In the genomic region with DNA sequence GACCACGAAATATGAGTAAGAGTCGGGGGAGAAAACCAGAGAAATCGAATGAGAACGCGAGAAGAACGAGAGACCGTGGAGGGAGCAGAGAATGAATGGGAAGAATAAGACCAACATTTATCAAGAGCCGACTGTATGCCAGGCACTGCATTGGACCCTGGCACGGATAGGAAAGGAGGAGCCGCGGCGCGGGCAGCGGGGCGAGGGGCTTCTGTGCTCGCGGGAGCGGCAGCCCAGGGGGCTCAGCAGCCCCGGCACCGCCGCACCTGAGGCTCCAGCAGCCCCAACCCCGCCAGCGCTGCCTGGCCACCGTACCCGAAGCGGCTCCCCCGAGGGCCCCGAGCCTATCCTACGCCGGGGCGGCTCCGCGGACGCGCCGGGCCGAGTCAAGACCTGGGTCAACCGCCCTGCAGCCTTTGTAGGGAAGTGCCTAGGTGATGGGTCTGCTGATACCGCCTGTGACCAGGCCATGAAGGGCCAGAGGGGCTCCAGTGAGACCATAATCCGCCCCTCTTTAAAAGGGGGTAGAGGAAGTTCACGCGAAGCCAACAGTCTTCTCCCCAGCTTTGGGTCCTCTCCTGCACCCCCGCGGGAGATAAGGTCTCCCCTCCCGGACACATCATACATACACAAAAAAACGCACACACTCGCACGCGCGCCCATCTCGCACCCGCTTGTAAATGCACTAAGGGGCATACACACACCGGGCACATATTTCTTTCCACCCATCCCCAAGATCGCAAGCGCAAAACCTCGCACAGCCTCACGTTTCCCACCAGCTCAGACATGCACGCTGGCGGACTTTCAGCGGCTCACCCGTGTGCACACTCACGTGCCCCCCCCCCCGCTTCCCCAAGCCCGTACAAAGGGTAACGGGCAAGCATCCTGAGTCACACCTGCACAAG, we compare ENCODE assay signal across 8 cellular contexts. TPM values are rescaled to one million over a fixed set of nuclear protein-coding genes. Genes with fewer than 3 reads are reported as not detected.
DNase-seq lines count a peak whose midpoint lies in the region; ATAC-seq, FAIRE-seq and TF ChIP-seq lines count a peak whose summit lies in the region.

No MANE protein-coding gene starts in this region.

- peak overlapping the region; percentile 71 for H3K18ac ChIP-seq in H1 (ENCODE audit: extremely low read depth, low read length)

- CTCF ChIA-PET in T-cell (lab: Charles Lee) = interaction anchor here (0.6 to 5.8 kb wide), 23 partner anchors 14 to 243 kb away, joined by 3 to 46 read pairs (median 7); a partner anchor contains a TSS
- CTCF ChIA-PET in H1 (lab: Charles Lee; ENCODE audit: partially characterized antibody) = interaction anchor here (0.6 to 14.0 kb wide), 35 partner anchors 9 to 704 kb away, joined by 3 to 452 read pairs (median 5); a partner anchor contains a TSS

- peak overlapping the region; percentile 78 to 97 (median 84) for H3K4me3 Mint-ChIP-seq in T-cell

- peak overlapping the region in 1 of 4 experiments; percentile 14; a peak in 1 of 7 replicates for H3K9ac ChIP-seq in H1 (replicated peaks in 1 of 4; ENCODE audit: extremely low read depth in 1 of 4, low read depth in 3 of 4, low read length in 3 of 4)

- H2BK5ac ChIP-seq in H1 (ENCODE audit: low read depth, low read length) = no peak overlapping the region

- TF ChIP-seq CTCF in H1 (IDR thresholded peaks at IDR 0.05; ENCODE audit: control extremely low read depth in 1 of 3, insufficient read depth in 1 of 3, low read depth in 1 of 3, low read length in 3 of 3) = no peak

- no peak for TF ChIP-seq EP300 in H1 (IDR thresholded peaks at IDR 0.05; ENCODE audit: borderline replicate concordance in 1 of 2, low read depth in 2 of 2, low read length in 2 of 2)

- peak overlapping the region; percentile 60; the same call in 1 of the 2 replicates for H2AFZ ChIP-seq in H1 (ENCODE audit: low read length)
- H2AFZ ChIP-seq in neuron (ENCODE audit: low read depth, low read length) = no peak overlapping the region

- peaks cover 3% of the 10 kb centered on the region; the same call in 1 of the 2 replicates for H3K79me1 ChIP-seq in H1 (ENCODE audit: low read depth, low read length)

- peaks cover 33 to 46% of the 10 kb centered on the region in 2 donors for H3K27me3 Mint-ChIP-seq in T-cell

- TF ChIP-seq POLR2A in H1 (IDR thresholded peaks at IDR 0.05; ENCODE audit: control extremely low read depth in 1 of 2, low read depth in 2 of 2, low read length in 2 of 2) = no peak

- no peak overlapping the region for H3K23ac ChIP-seq in H1 (ENCODE audit: insufficient read length)

- no peak overlapping the region for H3K56ac ChIP-seq in H1 (replicated peaks; ENCODE audit: insufficient read length, low read depth, low read length)

- H4K8ac ChIP-seq in H1 (ENCODE audit: extremely low read depth, insufficient read depth, low read length) = no peak overlapping the region

- no peak overlapping the region for H3K14ac ChIP-seq in H1 (ENCODE audit: insufficient read length)

- H3K9me3 Mint-ChIP-seq in T-cell = no peaks in the 10 kb centered on the region

- H3K9me3 ChIP-seq in H1 (ENCODE audit: insufficient read depth in 2 of 2, low read depth in 1 of 2, low read length in 1 of 2) (no peaks in the 10 kb centered on the region), neuron (ENCODE audit: low read length) (no peaks in the 10 kb centered on the region)

- peaks cover 0 to 2% of the 10 kb centered on the region in 2 experiments for H4K20me1 ChIP-seq in H1 (replicated peaks in 1 of 2; ENCODE audit: control insufficient read depth in 1 of 2, insufficient read depth in 2 of 2, low read length in 2 of 2)

- no peak overlapping the region for H2AK5ac ChIP-seq in H1 (ENCODE audit: low read depth, low read length)

- H3K36me3 ChIP-seq in H1 (ENCODE audit: control insufficient read depth in 2 of 4, insufficient read depth in 4 of 4, low read length in 3 of 4) (no peaks in the 10 kb centered on the region), neuron (ENCODE audit: insufficient read depth, low read length) (no peaks in the 10 kb centered on the region)

- POLR2A ChIA-PET in T-cell (lab: Charles Lee) (interaction anchor here (0.6 to 0.7 kb wide), 2 partner anchors 119 to 167 kb away, joined by 3 to 4 read pairs; no protein-coding TSS in a partner anchor), H1 (lab: Charles Lee; ENCODE audit: partially characterized antibody) (interaction anchor here (0.7 to 10.5 kb wide), 23 partner anchors 14 to 193 kb away, joined by 3 to 141 read pairs (median 4); a partner anchor contains a TSS)

- no peak overlapping the region for H2BK120ac ChIP-seq in H1 (replicated peaks; ENCODE audit: low read depth, low read length)

- H3K27me3 ChIP-seq in H1 (replicated peaks in 1 of 4; ENCODE audit: control insufficient read depth in 3 of 4, extremely low read depth in 1 of 4, insufficient read depth in 3 of 4, low read length in 3 of 4) (peaks cover 8 to 36% (median 26%) of the 10 kb centered on the region in 4 experiments), neuron (ENCODE audit: insufficient read depth, low read length) (peaks cover 16% of the 10 kb centered on the region)

- no peak overlapping the region for H3K4ac ChIP-seq in H1 (replicated peaks; ENCODE audit: insufficient read length, low read depth, low read length)

- H3K4me2 ChIP-seq in H1 (ENCODE audit: insufficient read depth in 1 of 2, low read depth in 2 of 2, low read length in 2 of 2) = peak overlapping the region; percentile 84 to 99

- no peak for TF ChIP-seq RAD21 in H1 (IDR thresholded peaks at IDR 0.05 in 1 of 2, conservative IDR thresholded peaks at IDR 0.05 in 1 of 2; ENCODE audit: low read depth in 2 of 2, low read length in 2 of 2)

- no peak for FAIRE-seq in H1 (lab: Jason Lieb, UNC)

- H2BK20ac ChIP-seq in H1 (ENCODE audit: low read length) = no peak overlapping the region

- H3K79me2 ChIP-seq in H1 (ENCODE audit: control insufficient read depth in 1 of 2, insufficient read depth in 2 of 2, low read length in 2 of 2) = peaks cover 0 to 21% of the 10 kb centered on the region in 2 experiments; a peak in 2 of 4 replicates

- H3K23me2 ChIP-seq in H1 (ENCODE audit: low read depth, low read length) = peaks cover 24% of the 10 kb centered on the region

- H3K27ac Mint-ChIP-seq in T-cell = peak overlapping the region in 1 of 2 donors; percentile 54

- H2BK15ac ChIP-seq in H1 (ENCODE audit: low read length) = 0 out of 2 replicates have a peak overlapping the region, but pooled peaks have one; percentile 40

- peak overlapping the region; percentile 80; the same call in 1 of the 2 replicates for H2BK12ac ChIP-seq in H1 (ENCODE audit: low read depth, low read length)

- 1% methylated on average over 61 of the region's 65 CpGs; no CpG with 5 or more reads in 1 of the 2 experiments for WGBS in H1 (ENCODE audit: extremely low coverage in 1 of 2, insufficient coverage in 1 of 2, insufficient read length in 1 of 2, insufficient replicate concordance in 2 of 2, low coverage in 1 of 2, low lambda C conversion rate in 2 of 2, missing lambda C conversion rate in 1 of 2), 2 experiments

- DNase-seq in NCI-H82 (lab: John Stamatoyannopoulos, UW) (peak; percentile 36), NCI-H82 treated with DMSO at 0.1 percent for 48 hours (lab: John Stamatoyannopoulos, UW; ENCODE audit: unreplicated experiment) (no peak), T-cell (peak in 6 of 34 experiments; percentile 13 to 28 (median 19)), H1 (ENCODE audit: low read depth in 1 of 2, low spot score in 2 of 2) (peak in 1 of 2 experiments; percentile 75), globus pallidus (ENCODE audit: low spot score) (no peak), DMS114 treated with DMSO at 0.1 percent for 48 hours (lab: John Stamatoyannopoulos, UW; ENCODE audit: unreplicated experiment) (no peak)

- H3K4me1 ChIP-seq in H1 (replicated peaks in 1 of 4; ENCODE audit: control insufficient read depth in 3 of 4, insufficient read depth in 4 of 4, low read length in 3 of 4) = peaks cover 3 to 42% (median 30%) of the 10 kb centered on the region in 4 experiments
- peaks cover 41% of the 10 kb centered on the region for H3K4me1 ChIP-seq in neuron (ENCODE audit: insufficient read depth, low read length)

- no peak overlapping the region for H3K27ac ChIP-seq in H1 (ENCODE audit: low read depth, low read length)

- peaks cover 23 to 39% (median 31%) of the 10 kb centered on the region in 3 donors for H3K4me1 Mint-ChIP-seq in T-cell

- no peak overlapping the region for H4K5ac ChIP-seq in H1 (ENCODE audit: insufficient read length, low read depth, low read length)

- H3K4me3 ChIP-seq in H1 (ENCODE audit: extremely low read depth in 1 of 4, insufficient read depth in 2 of 4, low read depth in 3 of 4, low read length in 4 of 4) = peak overlapping the region; percentile 62 to 97 (median 74)
- peak overlapping the region; percentile 58 for H3K4me3 ChIP-seq in neuron (ENCODE audit: low read length)

- no peak overlapping the region for H4K91ac ChIP-seq in H1 (replicated peaks; ENCODE audit: insufficient read length, low read length)

- H3K36me3 Mint-ChIP-seq in T-cell = no peaks in the 10 kb centered on the region

- ATAC-seq in T-cell (replicated peaks in 1 of 4) (peak; percentile 25 to 36 (median 26)), HG03457 (IDR thresholded peaks at IDR 0.05; ENCODE audit: unreplicated experiment) (no peak)

RNA-seq across cellular contexts. Expression of a gene that starts 1.0 kb away (rescaled TPM):
- total RNA-seq in T-cell = 1 to 10 TPM in 1 of 5 donors, under 1 TPM in 4; 0.15 to 1.1 (median 0.29) TPM
- 23.7 and 24.4 TPM in 2 replicates for total RNA-seq in H1 (2021; fragmentation: NEBNext Ultra II Directional; extraction: Animal tissue kit (Norgen Biotek cat#: 25700))
- 11.4 and 17.3 TPM in 2 replicates for polyA plus RNA-seq in H1 (2011; rRNA removed)
- polyA plus RNA-seq in H1 (2011; cell fraction: cytosol; rRNA removed) = 4.4 TPM
- polyA plus RNA-seq in H1 (2011; cell fraction: nucleus; rRNA removed) = 11.2 TPM
- 13.1 to 33.1 TPM (median 28.5 TPM) in 4 replicates for polyA plus RNA-seq in H1 (2012, experiment 1 of 2)
- polyA plus RNA-seq in H1 (2012, experiment 2 of 2) = 15.1 TPM
- polyA plus RNA-seq in H1 (2013, experiment 1 of 2) = 25.6 TPM
- 28.8 TPM for polyA plus RNA-seq in H1 (2013, experiment 2 of 2)
- 3.2 and 3.9 TPM in 2 replicates for polyA minus RNA-seq in H1 (2011; rRNA and poly(A)+ RNA removed)
- polyA minus RNA-seq in H1 (2011; cell fraction: cytosol; rRNA and poly(A)+ RNA removed) = 16.0 TPM
- 12.4 TPM for polyA minus RNA-seq in H1 (2011; cell fraction: nucleus; rRNA and poly(A)+ RNA removed)

RNA-seq across cellular contexts. Expression of a gene that starts 32.4 kb away (rescaled TPM):
- 10 to 100 TPM in 4 of 5 donors, 1 to 10 TPM in 1; 9.9 to 18.1 (median 13.6) TPM for total RNA-seq in T-cell
- 31.8 and 32.5 TPM in 2 replicates for total RNA-seq in H1 (2021; fragmentation: NEBNext Ultra II Directional; extraction: Animal tissue kit (Norgen Biotek cat#: 25700))
- polyA plus RNA-seq in H1 (2011; rRNA removed) = 61.1 and 67.8 TPM in 2 replicates
- 38.7 TPM for polyA plus RNA-seq in H1 (2011; cell fraction: cytosol; rRNA removed)
- 34.0 TPM for polyA plus RNA-seq in H1 (2011; cell fraction: nucleus; rRNA removed)
- 26.9 to 34.2 TPM (median 30.5 TPM) in 4 replicates for polyA plus RNA-seq in H1 (2012, experiment 1 of 2)
- polyA plus RNA-seq in H1 (2012, experiment 2 of 2) = 26.5 TPM
- polyA plus RNA-seq in H1 (2013, experiment 1 of 2) = 40.8 TPM
- 41.0 TPM for polyA plus RNA-seq in H1 (2013, experiment 2 of 2)
- polyA minus RNA-seq in H1 (2011; rRNA and poly(A)+ RNA removed) = 56.9 and 59.9 TPM in 2 replicates
- 17.5 TPM for polyA minus RNA-seq in H1 (2011; cell fraction: cytosol; rRNA and poly(A)+ RNA removed)
- polyA minus RNA-seq in H1 (2011; cell fraction: nucleus; rRNA and poly(A)+ RNA removed) = 26.8 TPM

RNA-seq across cellular contexts. Expression of a gene that starts 56.1 kb away (rescaled TPM):
- 10 to 100 TPM in 4 of 5 donors, 1 to 10 TPM in 1; 8.8 to 31.6 (median 25.1) TPM for total RNA-seq in T-cell
- 30.1 and 34.5 TPM in 2 replicates for total RNA-seq in H1 (2021; fragmentation: NEBNext Ultra II Directional; extraction: Animal tissue kit (Norgen Biotek cat#: 25700))
- polyA plus RNA-seq in H1 (2011; rRNA removed) = 58.0 and 79.5 TPM in 2 replicates
- 51.3 TPM for polyA plus RNA-seq in H1 (2011; cell fraction: cytosol; rRNA removed)
- polyA plus RNA-seq in H1 (2011; cell fraction: nucleus; rRNA removed) = 92.4 TPM
- 27.7 to 39.6 TPM (median 34.4 TPM) in 4 replicates for polyA plus RNA-seq in H1 (2012, experiment 1 of 2)
- 34.6 TPM for polyA plus RNA-seq in H1 (2012, experiment 2 of 2)
- 25.5 TPM for polyA plus RNA-seq in H1 (2013, experiment 1 of 2)
- 27.2 TPM for polyA plus RNA-seq in H1 (2013, experiment 2 of 2)
- polyA minus RNA-seq in H1 (2011; rRNA and poly(A)+ RNA removed) = 54.4 and 66.2 TPM in 2 replicates
- 27.5 TPM for polyA minus RNA-seq in H1 (2011; cell fraction: cytosol; rRNA and poly(A)+ RNA removed)
- polyA minus RNA-seq in H1 (2011; cell fraction: nucleus; rRNA and poly(A)+ RNA removed) = 36.7 TPM

Comparison
In these comparisons a context has a peak if more than half of its experiments do, and no peak if none do; other contexts are left out.
1. RNA of a gene that starts 1.0 kb away (total RNA-seq): 23.7 to 24.4 TPM in H1; 0.15 to 1.1 TPM in T-cell; every median in the first group is over 10 times any median in the second.